In the genomic region with DNA sequence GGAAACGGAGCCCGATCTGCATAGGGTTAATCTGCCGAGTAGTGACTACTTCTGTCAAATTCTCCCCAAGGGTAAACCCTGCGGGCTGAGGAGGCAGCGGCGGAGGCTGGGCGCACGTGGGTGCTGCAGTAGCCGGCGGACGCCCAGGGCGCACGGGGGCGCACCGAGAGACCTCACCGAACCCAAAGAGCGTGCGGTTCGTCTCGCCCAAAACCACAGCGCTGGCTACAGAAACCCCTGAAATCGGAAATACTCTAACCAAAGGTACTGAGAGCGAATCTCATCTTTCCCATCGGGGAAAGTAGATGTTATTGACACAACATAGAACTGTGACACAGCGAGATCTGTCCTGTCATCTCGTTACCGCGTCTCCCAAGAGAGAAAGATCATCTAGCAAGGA, we compare ENCODE assay signal across 7 cellular contexts. TPM values are rescaled to one million over a fixed set of nuclear protein-coding genes. Genes with fewer than 3 reads are reported as not detected.
A peak's percentile ranks its signal among the peaks of the same experiment; 100 is the strongest.
DNase-seq lines count a peak whose midpoint lies in the region; ATAC-seq, FAIRE-seq and TF ChIP-seq lines count a peak whose summit lies in the region.

No MANE protein-coding gene starts in this region.

- H3K4me2 ChIP-seq in GM23248 (ENCODE audit: unreplicated experiment), result no peak overlapping the region

- H3K27ac ChIP-seq in kidney (ENCODE audit: low read depth in 2 of 2, low read length in 2 of 2) (no peak overlapping the region), GM23248 (no peak overlapping the region)

- H3K27me3 ChIP-seq in GM23248 (replicated peaks; ENCODE audit: insufficient read depth), result 0 out of 2 replicates have a peak, but pooled peaks cover 2% of the 10 kb centered on the region

- peak; percentile 82 for ATAC-seq in HG03097 (IDR thresholded peaks at IDR 0.05; ENCODE audit: low FRiP score, unreplicated experiment)
- peak; percentile 94 for ATAC-seq in stimulated activated naive CD8-positive, alpha-beta T cell treated with anti-CD3 and anti-CD28 coated beads, Interleukin-15, Interleukin-2, amounts not matched to agents 100 U/mL and 50 U/mL, for 24 hours

- H3K9ac ChIP-seq in kidney (ENCODE audit: low read length in 2 of 2), result no peak overlapping the region
- H3K9ac ChIP-seq in GM23248, result no peak overlapping the region

- H3K4me1 ChIP-seq in kidney (ENCODE audit: control insufficient read depth in 1 of 2, insufficient read depth in 1 of 2, low read depth in 1 of 2, low read length in 2 of 2) (no peaks in the 10 kb centered on the region), GM23248 (ENCODE audit: insufficient read depth) (no peaks in the 10 kb centered on the region)

- H4K20me1 ChIP-seq in GM23248 (ENCODE audit: insufficient read depth), result no peaks in the 10 kb centered on the region

- H3K4me3 ChIP-seq in kidney (ENCODE audit: low read length in 2 of 2), result peak overlapping the region; percentile 33 to 51
- no peak overlapping the region for H3K4me3 ChIP-seq in GM23248

- no peak for TF ChIP-seq CTCF in kidney (IDR thresholded peaks at IDR 0.05; ENCODE audit: borderline replicate concordance, extremely low read depth, insufficient read depth)

- no peaks in the 10 kb centered on the region for H3F3A ChIP-seq in GM23248 (ENCODE audit: insufficient read depth)

- H3K79me2 ChIP-seq in GM23248 (ENCODE audit: insufficient read depth), result no peaks in the 10 kb centered on the region

- 49 to 58% methylated on average over 20 to 28 of the region's 28 CpGs for WGBS in GM23248 (ENCODE audit: low coverage in 1 of 2, low lambda C conversion rate in 2 of 2, missing lambda C conversion rate in 2 of 2), 2 experiments

- intact Hi-C loops in kidney (cut with DNase I), result no loop called here

- H2AFZ ChIP-seq in GM23248, result no peak overlapping the region

- in situ Hi-C loops in GM23248 (cut with MboI), result no loop called here

- no peaks in the 10 kb centered on the region for H3K9me3 ChIP-seq in kidney (ENCODE audit: control insufficient read depth in 1 of 2, low read length in 2 of 2)
- no peaks in the 10 kb centered on the region for H3K9me3 ChIP-seq in GM23248 (ENCODE audit: low read depth)

- H3K36me3 ChIP-seq in kidney (ENCODE audit: control insufficient read depth in 1 of 2, insufficient read depth in 2 of 2, low read length in 2 of 2) (no peaks in the 10 kb centered on the region), GM23248 (ENCODE audit: low read depth) (no peaks in the 10 kb centered on the region)

- H3K9me2 ChIP-seq in GM23248 (ENCODE audit: insufficient read depth), result no peaks in the 10 kb centered on the region

- no peak for DNase-seq in GM19239 (ENCODE audit: insufficient read length, low spot score)
- peak; percentile 38 for DNase-seq in activated naive CD4-positive, alpha-beta T cell treated with Interleukin-2 at 50 U/mL for 16 hours
- DNase-seq in kidney, result no peak
- peak; percentile 63 for DNase-seq in stimulated activated naive CD8-positive, alpha-beta T cell treated with anti-CD3 and anti-CD28 coated beads, Interleukin-15, Interleukin-2, amounts not matched to agents 100 U/mL and 50 U/mL, for 24 hours
- DNase-seq in OCI-M2 (lab: John Stamatoyannopoulos, UW; ENCODE audit: unreplicated experiment), result no peak
- DNase-seq in GM23248, result no peak

- FAIRE-seq in GM19239 (lab: Jason Lieb, UNC), result peak; percentile 31
- FAIRE-seq in kidney (lab: Jason Lieb, UNC), result no peak

RNA-seq across cellular contexts. Expression of a gene that starts 56.0 kb away (rescaled TPM):
- total RNA-seq in kidney, result 1.5 TPM
- polyA plus RNA-seq in kidney (ENCODE audit: insufficient read depth, low read depth, low replicate concordance) (0.95 TPM), GM23248 (2016; fragmentation: Nextera tagmentation; extraction: Ambion mirVana) (0.20 and 0.30 TPM in 2 replicates)
- 0.54 and 0.63 TPM in 2 replicates for total RNA-seq in GM23248 (2014; rRNA removed; shearing (Covaris generic))

Comparison
In these comparisons a context has a peak if more than half of its experiments do, and no peak if none do; other contexts are left out.
1. DNase-seq: peak in activated naive CD4-positive, alpha-beta T cell treated with Interleukin-2 at 50 U/mL for 16 hours (single experiment) and stimulated activated naive CD8-positive, alpha-beta T cell treated with anti-CD3 and anti-CD28 coated beads, Interleukin-15, Interleukin-2, amounts not matched to agents 100 U/mL and 50 U/mL, for 24 hours (single experiment); none in GM19239 (single experiment), kidney (single experiment), OCI-M2 (single experiment) and GM23248 (single experiment).